ENCODE assay signal across 23 cellular contexts in genomic region chr22:30610299-30610698, GRCh38. TPM values are rescaled to one million over a fixed set of nuclear protein-coding genes. Genes with fewer than 3 reads are reported as not detected.
A peak's percentile ranks its signal among the peaks of the same experiment; 100 is the strongest.
DNase-seq lines count a peak whose midpoint lies in the region; ATAC-seq, FAIRE-seq and TF ChIP-seq lines count a peak whose summit lies in the region.
"Had no signal": no experiment of that assay in that cellular context is flagged by ENCODE, and none has a peak within 500 bp of the region (broad histone marks: within the 10 kb centered on the region; RNA-seq: fewer than 3 reads in every experiment).

No MANE protein-coding gene starts in this region.

- ATAC-seq in esophagus mucosa: no peak
- ATAC-seq: body of pancreas, gastroesophageal sphincter had no signal

- H3K27ac Mint-ChIP-seq in glutamatergic neuron (ENCODE audit: unreplicated experiment): peak overlapping the region; percentile 26
- H3K27ac Mint-ChIP-seq: activated CD8-positive, alpha-beta T cell treated with anti-CD3 and anti-CD28 coated beads for 36 hours; activated naive CD4-positive, alpha-beta T cell treated with anti-CD3 and anti-CD28 coated beads, Interleukin-2, amount 50 U/mL, for 72 hours; progenitor cell of endocrine pancreas; T-helper 1 cell treated with Interleukin-12 subunit alpha and Interleukin-12 subunit beta and Interleukin-4 antibody, amounts not matched to agents 30 μg/mL and 1 μg/mL, for 36 hours had no signal

- no peaks in the 10 kb centered on the region for H3K36me3 Mint-ChIP-seq in glutamatergic neuron (ENCODE audit: unreplicated experiment)
- H3K36me3 Mint-ChIP-seq: activated naive CD4-positive, alpha-beta T cell treated with anti-CD3 and anti-CD28 coated beads, Interleukin-2, amount 50 U/mL, for 72 hours had no signal

- no peak for TF ChIP-seq CTCF in glutamatergic neuron (IDR thresholded peaks at IDR 0.05; ENCODE audit: partially characterized antibody, unreplicated experiment)
- TF ChIP-seq CTCF in Peyer's patch (IDR thresholded peaks at IDR 0.05): no peak

- H3K27me3 ChIP-seq in SJCRH30 (no peaks in the 10 kb centered on the region), Peyer's patch (no peaks in the 10 kb centered on the region)
- H3K27me3 ChIP-seq: body of pancreas, gastroesophageal sphincter had no signal

- peak; percentile 26 for FAIRE-seq in GM12891 (lab: Jason Lieb, UNC)
- FAIRE-seq: D721Med had no signal

- H3K4me3 Mint-ChIP-seq in glutamatergic neuron (ENCODE audit: unreplicated experiment): no peak overlapping the region
- H3K4me3 Mint-ChIP-seq: activated CD8-positive, alpha-beta T cell treated with anti-CD3 and anti-CD28 coated beads for 36 hours; T-helper 1 cell treated with Interleukin-12 subunit alpha and Interleukin-12 subunit beta and Interleukin-4 antibody, amounts not matched to agents 30 μg/mL and 1 μg/mL, for 36 hours had no signal

- intact Hi-C loops in posterior cingulate gyrus (cut with DNase I): no loop called here

- TF ChIP-seq POLR2A in GM12891 (IDR thresholded peaks at IDR 0.05; ENCODE audit: low read depth, low read length) (no peak), Peyer's patch (IDR thresholded peaks at IDR 0.05) (no peak)

- H3K9me3 ChIP-seq in SJCRH30 (replicated peaks) (no peaks in the 10 kb centered on the region), Peyer's patch (no peaks in the 10 kb centered on the region)
- H3K9me3 ChIP-seq: body of pancreas, gastroesophageal sphincter had no signal

- H3K27ac ChIP-seq in SJCRH30: no peak overlapping the region
- H3K27ac ChIP-seq in Peyer's patch: no peak overlapping the region

- H3K36me3 ChIP-seq in SJCRH30: no peaks in the 10 kb centered on the region
- peaks cover 0 to 35% (median 0%) of the 10 kb centered on the region in 3 donors for H3K36me3 ChIP-seq in Peyer's patch

- H3K4me3 ChIP-seq in SJCRH30 (no peak overlapping the region), Peyer's patch (no peak overlapping the region)
- H3K4me3 ChIP-seq: body of pancreas, coronary artery, gastroesophageal sphincter, lung, smooth muscle cell had no signal

- H3K4me1 ChIP-seq in SJCRH30: peaks cover 8% of the 10 kb centered on the region; the same call in 1 of the 2 replicates
- peaks cover 0 to 37% (median 11%) of the 10 kb centered on the region in 4 donors for H3K4me1 ChIP-seq in Peyer's patch

- DNase-seq in GM12891 (ENCODE audit: insufficient read length, low spot score): no peak
- peak; percentile 33 for DNase-seq in NOMO-1 treated with DMSO at 0.1 percent for 48 hours (lab: John Stamatoyannopoulos, UW; ENCODE audit: unreplicated experiment)
- DNase-seq in glutamatergic neuron: no peak
- DNase-seq in posterior cingulate gyrus: peak in 6 of 10 donors; percentile 37 to 91 (median 48)
- DNase-seq in SJCRH30: no peak
- DNase-seq in ureter (ENCODE audit: low spot score): no peak
- no peak for DNase-seq in Peyer's patch
- DNase-seq: activated CD8-positive, alpha-beta T cell treated with anti-CD3 and anti-CD28 coated beads for 36 hours; activated T-cell treated with anti-CD3 and anti-CD28 coated beads, Interleukin-2, amount 50 U/mL, for 48 hours; Kasumi-1; NCI-H1436; NCI-H82; stimulated activated CD4-positive, alpha-beta T cell treated with anti-CD3 and anti-CD28 coated beads, Interleukin-4, amount 100 ng/mL, for 4 hours had no signal

- H3K4me1 Mint-ChIP-seq in glutamatergic neuron (ENCODE audit: low read depth, unreplicated experiment): peaks cover 8% of the 10 kb centered on the region

- peaks cover 3% of the 10 kb centered on the region for H3K9me3 Mint-ChIP-seq in glutamatergic neuron (ENCODE audit: unreplicated experiment)
- H3K9me3 Mint-ChIP-seq: activated CD8-positive, alpha-beta T cell treated with anti-CD3 and anti-CD28 coated beads for 36 hours; activated naive CD4-positive, alpha-beta T cell treated with anti-CD3 and anti-CD28 coated beads, Interleukin-2, amount 50 U/mL, for 72 hours; T-helper 1 cell treated with Interleukin-12 subunit alpha and Interleukin-12 subunit beta and Interleukin-4 antibody, amounts not matched to agents 30 μg/mL and 1 μg/mL, for 36 hours had no signal

- H3K27me3 Mint-ChIP-seq in glutamatergic neuron (ENCODE audit: unreplicated experiment): no peaks in the 10 kb centered on the region
- H3K27me3 Mint-ChIP-seq: activated CD8-positive, alpha-beta T cell treated with anti-CD3 and anti-CD28 coated beads for 36 hours; progenitor cell of endocrine pancreas had no signal

TF ChIP-seq in GM12891, 5 proteins besides CTCF, POLR2A, EP300 and RAD21:
- TF ChIP-seq TAF1 (IDR thresholded peaks at IDR 0.05; ENCODE audit: low read depth, low read length) (no peak), SPI1 (IDR thresholded peaks at IDR 0.05; ENCODE audit: low read depth, low read length) (no peak), PAX5 (IDR thresholded peaks at IDR 0.05; ENCODE audit: insufficient read depth, low read length, severe bottlenecking) (no peak), POLR2AphosphoS5 (IDR thresholded peaks at IDR 0.05; ENCODE audit: low read depth, low read length) (no peak), POU2F2 (IDR thresholded peaks at IDR 0.05; ENCODE audit: low read depth, low read length) (no peak)

RNA-seq across cellular contexts. Expression of gene TCN2, which starts 3.3 kb away (rescaled TPM):
- polyA plus RNA-seq in GM12891 (2012; ENCODE audit: low read depth, missing spikeins): 8.4 TPM
- total RNA-seq in glutamatergic neuron (ENCODE audit: unreplicated experiment) (4.1 TPM), esophagus mucosa (3.5 TPM), ureter (24.2 TPM), Peyer's patch (100 to 1,000 TPM in 3 of 4 donors, 10 to 100 TPM in 1; 17.3 to 248 (median 186) TPM)
- total RNA-seq in SJCRH30 (2014; rRNA removed; shearing (Covaris generic)): 0.53 and 0.85 TPM in 2 replicates

RNA-seq across cellular contexts. Expression of gene PES1, which starts 18.6 kb away (rescaled TPM):
- polyA plus RNA-seq in GM12891 (2012; ENCODE audit: low read depth, missing spikeins): 68.0 TPM
- 40.6 TPM for total RNA-seq in glutamatergic neuron (ENCODE audit: unreplicated experiment)
- 65.6 and 73.8 TPM in 2 replicates for total RNA-seq in SJCRH30 (2014; rRNA removed; shearing (Covaris generic))
- total RNA-seq in esophagus mucosa: 55.8 TPM
- total RNA-seq in ureter: 82.9 TPM
- total RNA-seq in Peyer's patch: 10 to 100 TPM; 28.4 to 49.5 (median 38.4) TPM

RNA-seq across cellular contexts. Expression of gene SLC35E4, which starts 25.3 kb away (rescaled TPM):
- 0.40 TPM for polyA plus RNA-seq in GM12891 (2012; ENCODE audit: low read depth, missing spikeins)
- 5.0 TPM for total RNA-seq in glutamatergic neuron (ENCODE audit: unreplicated experiment)
- 1.0 and 1.1 TPM in 2 replicates for total RNA-seq in SJCRH30 (2014; rRNA removed; shearing (Covaris generic))
- 2.0 TPM for total RNA-seq in esophagus mucosa
- 3.9 TPM for total RNA-seq in ureter
- total RNA-seq in Peyer's patch: 1 to 10 TPM; 1.7 to 9.9 (median 7.3) TPM

RNA-seq across cellular contexts. Expression of gene GAL3ST1, which starts 35.8 kb away (rescaled TPM):
- 0.05 TPM for polyA plus RNA-seq in GM12891 (2012; ENCODE audit: low read depth, missing spikeins)
- total RNA-seq in glutamatergic neuron (ENCODE audit: unreplicated experiment) (1.8 TPM), esophagus mucosa (not detected), ureter (0.73 TPM), Peyer's patch (10 to 100 TPM; 19.0 to 98.5 (median 57.2) TPM)
- not detected in 2 replicates for total RNA-seq in SJCRH30 (2014; rRNA removed; shearing (Covaris generic))
- total RNA-seq: activated CD8-positive, alpha-beta T cell treated with anti-CD3 and anti-CD28 coated beads for 36 hours; smooth muscle cell had no signal

RNA-seq across cellular contexts. Expression of gene DUSP18, which starts 57.4 kb away (rescaled TPM):
- 3.1 TPM for polyA plus RNA-seq in GM12891 (2012; ENCODE audit: low read depth, missing spikeins)
- total RNA-seq in glutamatergic neuron (ENCODE audit: unreplicated experiment) (8.0 TPM), esophagus mucosa (10.4 TPM), ureter (9.5 TPM), Peyer's patch (10 to 100 TPM in 3 of 4 donors, 1 to 10 TPM in 1; 5.8 to 50.8 (median 40.2) TPM)
- total RNA-seq in SJCRH30 (2014; rRNA removed; shearing (Covaris generic)): 0.99 and 1.7 TPM in 2 replicates

Comparison
In these comparisons a context has a peak if more than half of its experiments do, and no peak if none do; other contexts are left out.
1. DNase-seq: peak in NOMO-1 treated with DMSO at 0.1 percent for 48 hours (single experiment) and posterior cingulate gyrus (6 of 10); none in GM12891 (single experiment), glutamatergic neuron (single experiment), SJCRH30 (0 of 2), ureter (single experiment) and Peyer's patch (0 of 3).